In genomic region chr14:50569714-50570274, GRCh38 we compare ENCODE assay signal across 8 cellular contexts.
"Had no signal": no experiment of that assay in that cellular context is flagged by ENCODE, and none has a peak within 500 bp of the region (broad histone marks: within the 10 kb centered on the region; RNA-seq: fewer than 3 reads in every experiment).

No MANE protein-coding gene starts in this region.

- ATAC-seq: GM23338 had no signal

- H3K9ac ChIP-seq: GM23248 had no signal

- H3K36me3 ChIP-seq: HAP-1 had no signal

- H3K4me2 ChIP-seq: GM23338 had no signal

- H3K4me1 ChIP-seq: HAP-1 had no signal

- H2AFZ ChIP-seq: GM23248, GM23338 had no signal

- DNase-seq: GM23248, GOT3, H7, H9, HCEC 1CT, HFFc6 had no signal

- H3K27ac Mint-ChIP-seq: GM23338, H9, HFFc6 had no signal

- H3K4me3 Mint-ChIP-seq: GM23338, H9, HFFc6 had no signal

- H3K27ac ChIP-seq: GM23248 had no signal

- H3K4me3 ChIP-seq: GM23248, GM23338, HAP-1 had no signal

- H3K4me1 Mint-ChIP-seq: GM23338, H9 had no signal
